ENCODE assay signal across 8 cellular contexts in genomic region chr1:40532844-40533424, GRCh38. TPM values are rescaled to one million over a fixed set of nuclear protein-coding genes. Genes with fewer than 3 reads are reported as not detected.
DNase-seq lines count a peak whose midpoint lies in the region; ATAC-seq and TF ChIP-seq lines count a peak whose summit lies in the region.

No MANE protein-coding gene starts in this region.

- peaks cover 7% of the 10 kb centered on the region for H3K9me3 Mint-ChIP-seq in activated T-helper 17 cell treated with anti-CD3 and anti-CD28 coated beads, Interleukin-2, amount 50 U/mL, for 72 hours

- peak overlapping the region; percentile 90 for H3K4me3 Mint-ChIP-seq in activated T-helper 17 cell treated with anti-CD3 and anti-CD28 coated beads, Interleukin-2, amount 50 U/mL, for 72 hours

- TF ChIP-seq CTCF in hepatocyte (IDR thresholded peaks at IDR 0.05; ENCODE audit: poor library complexity) (peak; percentile 54), lower leg skin (IDR thresholded peaks at IDR 0.05) (no peak)

- no peaks in the 10 kb centered on the region for H3K36me3 ChIP-seq in hepatocyte (replicated peaks; ENCODE audit: insufficient read depth, low read depth)

- H3K4me2 ChIP-seq in hepatocyte: peak overlapping the region; percentile 78

- no peak overlapping the region for H3K4me3 ChIP-seq in hepatocyte
- no peak overlapping the region for H3K4me3 ChIP-seq in lower leg skin (ENCODE audit: low read depth, poor library complexity, severe bottlenecking)

- no peaks in the 10 kb centered on the region for H3K9me2 ChIP-seq in hepatocyte (replicated peaks; ENCODE audit: insufficient read depth)

- H3K79me2 ChIP-seq in hepatocyte: no peaks in the 10 kb centered on the region

- CTCF ChIA-PET in HEK293T (lab: Yijun Ruan, JAX): interaction anchor here (0.6 to 1.9 kb wide), 9 partner anchors 12 to 733 kb away, joined by 3 to 6 read pairs (median 4); partner anchors contain the start of gene ZFP69B

- no peak overlapping the region for H3K27ac Mint-ChIP-seq in activated T-helper 17 cell treated with anti-CD3 and anti-CD28 coated beads, Interleukin-2, amount 50 U/mL, for 72 hours

- intact Hi-C loops in lower leg skin (cut with DNase I; ENCODE audit: low total_unique reads): no loop called here

- ATAC-seq in activated T-helper 17 cell treated with anti-CD3 and anti-CD28 coated beads, Interleukin-2, amount 50 U/mL, for 72 hours (replicated peaks): no peak

- H3K9me3 ChIP-seq in hepatocyte (ENCODE audit: low read depth): no peaks in the 10 kb centered on the region

- no peaks in the 10 kb centered on the region for H3K27me3 Mint-ChIP-seq in activated T-helper 17 cell treated with anti-CD3 and anti-CD28 coated beads, Interleukin-2, amount 50 U/mL, for 72 hours

- no peaks in the 10 kb centered on the region for H4K20me1 ChIP-seq in hepatocyte (ENCODE audit: insufficient read depth, poor library complexity, severe bottlenecking)

- POLR2A ChIA-PET in HEK293T (lab: Yijun Ruan, JAX): interaction anchor here (0.6 to 3.3 kb wide), 6 partner anchors 9 to 82 kb away, joined by 3 to 27 read pairs (median 12); partner anchors contain the start of genes EXO5, ZFP69 and ZFP69B

- no peak overlapping the region for H3K27ac ChIP-seq in hepatocyte

- no peaks in the 10 kb centered on the region for H3K27me3 ChIP-seq in hepatocyte

- no peak for TF ChIP-seq POLR2A in lower leg skin (IDR thresholded peaks at IDR 0.05)

- H3K4me1 Mint-ChIP-seq in activated T-helper 17 cell treated with anti-CD3 and anti-CD28 coated beads, Interleukin-2, amount 50 U/mL, for 72 hours: peaks cover 19% of the 10 kb centered on the region

- H2AFZ ChIP-seq in hepatocyte: no peak overlapping the region

- peak; percentile 77 for DNase-seq in DMS53 (lab: John Stamatoyannopoulos, UW)
- DNase-seq in HEK293T (ENCODE audit: extremely low spot score): peak; percentile 54
- DNase-seq in NCI-H748 (lab: John Stamatoyannopoulos, UW; ENCODE audit: unreplicated experiment): peak; percentile 93
- peak; percentile 48 for DNase-seq in hepatocyte (ENCODE audit: low spot score)
- peak; percentile 36 for DNase-seq in stimulated activated CD4-positive, alpha-beta T cell treated with anti-CD3 and anti-CD28 coated beads, Interleukin-4, amount 100 ng/mL, for 24 hours
- no peak for DNase-seq in lower leg skin (ENCODE audit: low spot score in 2 of 2)
- DNase-seq in ecto neural progenitor cell (ENCODE audit: low spot score): no peak

- H3K36me3 Mint-ChIP-seq in activated T-helper 17 cell treated with anti-CD3 and anti-CD28 coated beads, Interleukin-2, amount 50 U/mL, for 72 hours (ENCODE audit: low read depth): peaks cover 9% of the 10 kb centered on the region

- H3K4me1 ChIP-seq in hepatocyte (ENCODE audit: insufficient read depth): no peaks in the 10 kb centered on the region

TF ChIP-seq in HEK293T, 16 proteins besides CTCF, POLR2A, EP300 and RAD21:
- TF ChIP-seq TARDBP (IDR thresholded peaks at IDR 0.05) (no peak), SUZ12 (IDR thresholded peaks at IDR 0.05) (no peak), NFRKB (IDR thresholded peaks at IDR 0.05) (no peak), SP1 (IDR thresholded peaks at IDR 0.05) (no peak), FOXK2 (IDR thresholded peaks at IDR 0.05) (no peak), L3MBTL2 (conservative IDR thresholded peaks at IDR 0.05) (no peak), BHLHE40 (IDR thresholded peaks at IDR 0.05; ENCODE audit: borderline replicate concordance) (no peak), LEF1 (IDR thresholded peaks at IDR 0.05; ENCODE audit: borderline replicate concordance) (no peak), ARNT (IDR thresholded peaks at IDR 0.05) (no peak), ELF4 (IDR thresholded peaks at IDR 0.05) (no peak)
- TF ChIP-seq, protein P1, sequence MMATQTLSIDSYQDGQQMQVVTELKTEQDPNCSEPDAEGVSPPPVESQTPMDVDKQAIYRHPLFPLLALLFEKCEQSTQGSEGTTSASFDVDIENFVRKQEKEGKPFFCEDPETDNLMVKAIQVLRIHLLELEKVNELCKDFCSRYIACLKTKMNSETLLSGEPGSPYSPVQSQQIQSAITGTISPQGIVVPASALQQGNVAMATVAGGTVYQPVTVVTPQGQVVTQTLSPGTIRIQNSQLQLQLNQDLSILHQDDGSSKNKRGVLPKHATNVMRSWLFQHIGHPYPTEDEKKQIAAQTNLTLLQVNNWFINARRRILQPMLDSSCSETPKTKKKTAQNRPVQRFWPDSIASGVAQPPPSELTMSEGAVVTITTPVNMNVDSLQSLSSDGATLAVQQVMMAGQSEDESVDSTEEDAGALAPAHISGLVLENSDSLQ (IDR thresholded peaks at IDR 0.05): no peak
TF ChIP-seq in HEK293T: peak in this region for 0.

RNA-seq across cellular contexts. Expression of gene ZNF684, which starts 1.5 kb away (rescaled TPM):
- 1 to 10 TPM; 3.5 to 5.8 TPM for total RNA-seq in activated T-helper 17 cell treated with anti-CD3 and anti-CD28 coated beads, Interleukin-2, amount 50 U/mL, for 72 hours
- total RNA-seq in hepatocyte (5.3 and 9.6 TPM in 2 replicates), lower leg skin (1 to 10 TPM; 1.5 to 4.9 (median 3.5) TPM)
- 1.8 and 3.3 TPM in 2 replicates for polyA plus RNA-seq in hepatocyte

RNA-seq across cellular contexts. Expression of gene EXO5, which starts 24.4 kb away (rescaled TPM):
- total RNA-seq in activated T-helper 17 cell treated with anti-CD3 and anti-CD28 coated beads, Interleukin-2, amount 50 U/mL, for 72 hours: 1 to 10 TPM; 6.6 to 6.7 TPM
- total RNA-seq in hepatocyte: 8.9 and 13.2 TPM in 2 replicates
- polyA plus RNA-seq in hepatocyte: 4.3 and 7.8 TPM in 2 replicates
- 1 to 10 TPM; 4.2 to 6.0 (median 5.1) TPM for total RNA-seq in lower leg skin

RNA-seq across cellular contexts. Expression of gene ZFP69, which starts 55.8 kb away (rescaled TPM):
- 1 to 10 TPM; 1.9 to 3.4 TPM for total RNA-seq in activated T-helper 17 cell treated with anti-CD3 and anti-CD28 coated beads, Interleukin-2, amount 50 U/mL, for 72 hours
- total RNA-seq in hepatocyte: 2.1 and 2.3 TPM in 2 replicates
- 1.3 and 1.4 TPM in 2 replicates for polyA plus RNA-seq in hepatocyte
- 1 to 10 TPM in 3 of 4 donors, under 1 TPM in 1; 0.88 to 3.1 (median 1.6) TPM for total RNA-seq in lower leg skin

Comparison
In these comparisons a context has a peak if more than half of its experiments do, and no peak if none do; other contexts are left out.
1. DNase-seq: peak in DMS53 (single experiment), HEK293T (single experiment), NCI-H748 (single experiment), hepatocyte (single experiment) and stimulated activated CD4-positive, alpha-beta T cell treated with anti-CD3 and anti-CD28 coated beads, Interleukin-4, amount 100 ng/mL, for 24 hours (single experiment); none in lower leg skin (0 of 2) and ecto neural progenitor cell (single experiment).